In the genomic region with DNA sequence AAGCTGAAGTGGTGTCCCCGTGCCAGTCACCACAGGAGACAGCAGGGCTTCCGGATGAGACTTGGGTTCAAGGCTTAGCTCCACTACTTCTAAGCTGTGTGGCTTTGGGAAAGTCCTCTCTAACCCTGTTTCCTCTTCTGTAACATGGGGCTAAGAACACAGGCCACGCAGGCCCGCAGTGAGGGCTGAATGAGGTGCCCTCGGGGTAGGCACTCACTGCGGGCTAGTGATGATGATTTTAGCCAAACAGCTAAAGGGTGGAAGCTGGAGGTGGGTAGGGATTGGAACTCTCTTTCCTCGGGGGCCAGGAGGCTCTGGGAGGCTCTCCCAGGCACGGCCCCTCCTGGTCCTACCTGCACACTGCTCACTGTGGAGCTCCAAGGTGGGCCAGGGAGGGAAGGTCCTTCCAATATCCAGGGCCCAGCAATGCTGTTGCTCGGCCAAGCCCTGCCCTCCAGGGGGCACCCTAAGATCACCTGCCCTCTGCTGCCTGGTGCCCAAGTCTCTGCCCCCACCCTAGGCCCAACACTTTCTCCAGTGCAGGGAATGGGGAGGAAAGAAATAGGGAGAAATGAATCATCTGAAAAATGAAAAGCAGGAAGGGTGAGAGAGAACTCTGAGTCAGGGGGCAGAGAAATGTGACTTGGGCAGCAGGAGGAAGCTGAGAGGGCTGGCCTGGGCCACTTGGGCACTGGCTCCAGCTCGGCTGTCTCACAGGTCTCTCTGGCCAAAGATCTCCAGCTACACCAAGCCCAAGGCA, we compare ENCODE assay signal across 8 cellular contexts. TPM values are rescaled to one million over a fixed set of nuclear protein-coding genes. Genes with fewer than 3 reads are reported as not detected.
DNase-seq lines count a peak whose midpoint lies in the region; ATAC-seq and TF ChIP-seq lines count a peak whose summit lies in the region.

No MANE protein-coding gene starts in this region.

- H3K4me3 ChIP-seq in fibroblast of villous mesenchyme (ENCODE audit: low read depth, low read length): no peak overlapping the region

- no peak overlapping the region for H3K27ac Mint-ChIP-seq in progenitor cell of endocrine pancreas

- H3K27me3 Mint-ChIP-seq in progenitor cell of endocrine pancreas: no peaks in the 10 kb centered on the region

- no peak for ATAC-seq in GM18861 (IDR thresholded peaks at IDR 0.05; ENCODE audit: unreplicated experiment)

- peak; percentile 71 for TF ChIP-seq CTCF in fibroblast of villous mesenchyme (IDR thresholded peaks at IDR 0.05; ENCODE audit: insufficient read depth, low read depth, low read length)
- peak; percentile 47 for TF ChIP-seq CTCF in progenitor cell of endocrine pancreas (IDR thresholded peaks at IDR 0.05; ENCODE audit: unreplicated experiment)

- no peaks in the 10 kb centered on the region for H3K4me1 Mint-ChIP-seq in progenitor cell of endocrine pancreas (ENCODE audit: low read depth)

- no peak overlapping the region for H3K4me3 Mint-ChIP-seq in progenitor cell of endocrine pancreas (ENCODE audit: low read depth)

- DNase-seq in DMS53 (lab: John Stamatoyannopoulos, UW) (peak; percentile 68), DMS53 treated with DMSO at 0.1 percent for 48 hours (lab: John Stamatoyannopoulos, UW; ENCODE audit: unreplicated experiment) (no peak), NCI-H226 (peak; percentile 80), fibroblast of villous mesenchyme (ENCODE audit: low read depth) (peak; percentile 60), progenitor cell of endocrine pancreas (ENCODE audit: low spot score, unreplicated experiment) (no peak), epidermal melanocyte (ENCODE audit: insufficient read length, low spot score) (no peak)
- peak; percentile 60 to 70 for DNase-seq in activated T-cell treated with anti-CD3 and anti-CD28 coated beads, Interleukin-2, amount 50 U/mL, for 48 hours

- H3K9me3 Mint-ChIP-seq in progenitor cell of endocrine pancreas (ENCODE audit: low read depth): no peaks in the 10 kb centered on the region

- peaks cover 8% of the 10 kb centered on the region for H3K36me3 Mint-ChIP-seq in progenitor cell of endocrine pancreas (ENCODE audit: insufficient read depth)

RNA-seq across cellular contexts. Expression of gene EVA1B, which starts 19.2 kb away (rescaled TPM):
- total RNA-seq in fibroblast of villous mesenchyme (191 and 305 TPM in 2 replicates), progenitor cell of endocrine pancreas (11.8 and 14.1 TPM in 2 replicates)

RNA-seq across cellular contexts. Expression of gene SH3D21, which starts 36.4 kb away (rescaled TPM):
- total RNA-seq in fibroblast of villous mesenchyme (3.9 and 5.8 TPM in 2 replicates), progenitor cell of endocrine pancreas (10.6 and 11.0 TPM in 2 replicates)

RNA-seq across cellular contexts. Expression of gene STK40, which starts 43.1 kb away (rescaled TPM):
- total RNA-seq in fibroblast of villous mesenchyme (17.4 and 24.6 TPM in 2 replicates), progenitor cell of endocrine pancreas (34.6 and 42.0 TPM in 2 replicates)

RNA-seq across cellular contexts. Expression of gene LSM10, which starts 55.1 kb away (rescaled TPM):
- total RNA-seq in fibroblast of villous mesenchyme: 6.9 and 10.0 TPM in 2 replicates
- 28.4 and 32.8 TPM in 2 replicates for total RNA-seq in progenitor cell of endocrine pancreas

Comparison
In these comparisons a context has a peak if more than half of its experiments do, and no peak if none do; other contexts are left out.
1. DNase-seq: peak in DMS53 (single experiment), NCI-H226 (single experiment), activated T-cell treated with anti-CD3 and anti-CD28 coated beads, Interleukin-2, amount 50 U/mL, for 48 hours (2 of 2) and fibroblast of villous mesenchyme (single experiment); none in DMS53 treated with DMSO at 0.1 percent for 48 hours (single experiment), progenitor cell of endocrine pancreas (single experiment) and epidermal melanocyte (single experiment).
2. RNA of gene EVA1B, which starts 19.2 kb away (total RNA-seq): 191 to 305 TPM in fibroblast of villous mesenchyme; 11.8 to 14.1 TPM in progenitor cell of endocrine pancreas; every median in the first group is over 10 times any median in the second.